Comparison of ENCODE assay signal across 27 cellular contexts in genomic region chr1:63836830-63837229, GRCh38.
DNase-seq lines count a peak whose midpoint lies in the region; TF ChIP-seq lines count a peak whose summit lies in the region.
"Had no signal": no experiment of that assay in that cellular context is flagged by ENCODE, and none has a peak within 500 bp of the region (broad histone marks: within the 10 kb centered on the region; RNA-seq: fewer than 3 reads in every experiment).

No MANE protein-coding gene starts in this region.

- no peaks in the 10 kb centered on the region for H3K9me3 Mint-ChIP-seq in type B pancreatic cell
- H3K9me3 Mint-ChIP-seq: activated naive CD4-positive, alpha-beta T cell treated with anti-CD3 and anti-CD28 coated beads for 36 hours; IgD-negative memory B cell had no signal

- no peak for TF ChIP-seq EP300 in tibial nerve (IDR thresholded peaks at IDR 0.05)

- 74 to 75% methylated on average over 5 of the region's 5 CpGs for WGBS in tibial nerve, 2 donors

- CTCF ChIA-PET in HEK293T (lab: Yijun Ruan, JAX), result no interaction called here

- TF ChIP-seq CTCF in type B pancreatic cell (conservative IDR thresholded peaks at IDR 0.05) (no peak), tibial nerve (IDR thresholded peaks at IDR 0.05) (no peak)

- H3K4me3 Mint-ChIP-seq in type B pancreatic cell, result peak overlapping the region; percentile 3
- H3K4me3 Mint-ChIP-seq: activated CD8-positive, alpha-beta T cell treated with anti-CD3 and anti-CD28 coated beads, Interleukin-2, amount 10 ng/mL, durations not matched to agents 7 days and 5 days; activated naive CD4-positive, alpha-beta T cell treated with anti-CD3 and anti-CD28 coated beads for 36 hours; IgD-negative memory B cell; T-helper 17 cell had no signal

- peaks cover 51% of the 10 kb centered on the region for H3K4me1 Mint-ChIP-seq in type B pancreatic cell (ENCODE audit: unreplicated experiment)
- H3K4me1 Mint-ChIP-seq: T-helper 17 cell had no signal

- H3K27ac ChIP-seq in iPS-18a (ENCODE audit: low read length) (no peak overlapping the region), tibial nerve (no peak overlapping the region)
- H3K27ac ChIP-seq: C4-2B, GM23248, transverse colon had no signal

- H3K27me3 ChIP-seq in iPS-18a (ENCODE audit: control insufficient read depth, insufficient read depth, low read length), result no peaks in the 10 kb centered on the region
- no peaks in the 10 kb centered on the region for H3K27me3 ChIP-seq in tibial nerve
- H3K27me3 ChIP-seq: transverse colon had no signal

- peak; percentile 46 for DNase-seq in HEK293T (ENCODE audit: extremely low spot score)
- DNase-seq in NCI-H2227 (lab: John Stamatoyannopoulos, UW; ENCODE audit: unreplicated experiment), result peak; percentile 28
- DNase-seq in type B pancreatic cell (ENCODE audit: extremely low spot score, unreplicated experiment), result no peak
- DNase-seq in tibial nerve (ENCODE audit: low spot score in 2 of 2), result no peak
- DNase-seq in NCI-H345 (lab: John Stamatoyannopoulos, UW), result no peak
- no peak for DNase-seq in AG08396 (ENCODE audit: low spot score)
- DNase-seq: activated CD4-positive, alpha-beta T cell treated with anti-CD3 and anti-CD28 coated beads for 4 hours; activated CD8-positive, alpha-beta T cell treated with anti-CD3 and anti-CD28 coated beads, Interleukin-2, amount 10 ng/mL, durations not matched to agents 7 days and 5 days; activated naive CD4-positive, alpha-beta T cell treated with anti-CD3 and anti-CD28 coated beads for 36 hours; Caco-2; central memory CD4-positive, alpha-beta T cell; DMS53; GM23248; head of caudate nucleus; kidney; left ventricle myocardium superior; MV-4-11; NCI-H146; NCI-H2171 treated with DMSO at 0.1 percent for 48 hours; NCI-H524 treated with DMSO at 0.1 percent for 48 hours; nucleus accumbens; stimulated activated CD4-positive, alpha-beta T cell treated with anti-CD3 and anti-CD28 coated beads, Interleukin-4, amount 100 ng/mL, for 24 hours; T-helper 17 cell; transverse colon had no signal

- H3K27me3 Mint-ChIP-seq in type B pancreatic cell, result no peaks in the 10 kb centered on the region

- peak overlapping the region; percentile 3 for H3K4me3 ChIP-seq in iPS-18a (ENCODE audit: low read length)
- H3K4me3 ChIP-seq in tibial nerve, result no peak overlapping the region
- H3K4me3 ChIP-seq: GM23248, transverse colon had no signal

- no peaks in the 10 kb centered on the region for H3K36me3 Mint-ChIP-seq in type B pancreatic cell

- no peak for TF ChIP-seq POLR2A in tibial nerve (IDR thresholded peaks at IDR 0.05)

- H3K36me3 ChIP-seq in iPS-18a (ENCODE audit: control insufficient read depth, low read depth, low read length) (no peaks in the 10 kb centered on the region), tibial nerve (no peaks in the 10 kb centered on the region)
- H3K36me3 ChIP-seq: transverse colon had no signal

- POLR2A ChIA-PET in HEK293T (lab: Yijun Ruan, JAX), result no interaction called here

- H3K4me1 ChIP-seq in iPS-18a (ENCODE audit: control insufficient read depth, low read depth, low read length) (peaks cover 55% of the 10 kb centered on the region), tibial nerve (peaks cover 0 to 12% (median 2%) of the 10 kb centered on the region in 4 donors)
- H3K4me1 ChIP-seq: Caco-2 had no signal

- H3K9ac ChIP-seq in iPS-18a (ENCODE audit: low read length), result no peak overlapping the region
- H3K9ac ChIP-seq: GM23248 had no signal

- no peak overlapping the region for H3K27ac Mint-ChIP-seq in type B pancreatic cell
- H3K27ac Mint-ChIP-seq: activated CD8-positive, alpha-beta T cell treated with anti-CD3 and anti-CD28 coated beads, Interleukin-2, amount 10 ng/mL, durations not matched to agents 7 days and 5 days; activated naive CD4-positive, alpha-beta T cell treated with anti-CD3 and anti-CD28 coated beads for 36 hours; IgD-negative memory B cell; T-helper 17 cell had no signal

- no peaks in the 10 kb centered on the region for H3K9me3 ChIP-seq in iPS-18a (ENCODE audit: control insufficient read depth, low read depth, low read length)
- no peaks in the 10 kb centered on the region for H3K9me3 ChIP-seq in tibial nerve
- H3K9me3 ChIP-seq: Caco-2, transverse colon had no signal

TF ChIP-seq in HEK293T, 16 proteins besides CTCF, POLR2A, EP300 and RAD21:
- no peak for TF ChIP-seq BHLHE40 (IDR thresholded peaks at IDR 0.05; ENCODE audit: borderline replicate concordance)
- TF ChIP-seq SP1 (IDR thresholded peaks at IDR 0.05), result no peak
- TF ChIP-seq, protein P1, sequence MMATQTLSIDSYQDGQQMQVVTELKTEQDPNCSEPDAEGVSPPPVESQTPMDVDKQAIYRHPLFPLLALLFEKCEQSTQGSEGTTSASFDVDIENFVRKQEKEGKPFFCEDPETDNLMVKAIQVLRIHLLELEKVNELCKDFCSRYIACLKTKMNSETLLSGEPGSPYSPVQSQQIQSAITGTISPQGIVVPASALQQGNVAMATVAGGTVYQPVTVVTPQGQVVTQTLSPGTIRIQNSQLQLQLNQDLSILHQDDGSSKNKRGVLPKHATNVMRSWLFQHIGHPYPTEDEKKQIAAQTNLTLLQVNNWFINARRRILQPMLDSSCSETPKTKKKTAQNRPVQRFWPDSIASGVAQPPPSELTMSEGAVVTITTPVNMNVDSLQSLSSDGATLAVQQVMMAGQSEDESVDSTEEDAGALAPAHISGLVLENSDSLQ (IDR thresholded peaks at IDR 0.05), result peak; percentile 80

Comparison
In these comparisons a context has a peak if more than half of its experiments do, and no peak if none do; other contexts are left out.
1. DNase-seq: peak in HEK293T (single experiment) and NCI-H2227 (single experiment); none in type B pancreatic cell (single experiment), tibial nerve (0 of 2), NCI-H345 (single experiment) and AG08396 (single experiment).